ENCODE assay signal across 13 cellular contexts in the genomic region with DNA sequence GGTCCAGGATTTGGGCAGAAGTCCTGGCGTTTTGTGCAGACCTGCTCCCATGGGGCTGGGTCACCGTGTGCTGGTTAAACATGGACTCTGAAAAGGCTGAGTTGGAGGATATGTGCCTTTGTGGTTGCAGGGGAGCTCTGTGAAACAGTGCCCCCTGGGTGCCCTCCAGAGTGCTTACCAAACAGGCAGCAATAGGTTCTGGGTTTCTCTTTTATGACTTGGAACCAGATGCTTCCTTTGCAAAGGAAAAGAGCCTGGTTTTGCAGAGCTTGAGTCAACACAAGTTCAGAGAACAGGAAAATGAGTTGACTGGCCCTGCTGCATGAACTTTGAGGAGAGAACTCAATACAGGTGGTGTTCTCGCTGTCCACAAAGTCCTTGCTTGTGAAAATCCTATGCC.
A peak's percentile ranks its signal among the peaks of the same experiment; 100 is the strongest.
DNase-seq lines count a peak whose midpoint lies in the region; ATAC-seq and TF ChIP-seq lines count a peak whose summit lies in the region.
"Had no signal": no experiment of that assay in that cellular context is flagged by ENCODE, and none has a peak within 500 bp of the region (broad histone marks: within the 10 kb centered on the region; RNA-seq: fewer than 3 reads in every experiment).

No MANE protein-coding gene starts in this region.

- no peak for TF ChIP-seq CTCF in Caco-2 (IDR thresholded peaks at IDR 0.05; ENCODE audit: insufficient read depth in 1 of 2, low read depth in 1 of 2, low read length in 1 of 2, severe bottlenecking in 1 of 2, unreplicated experiment in 1 of 2)
- TF ChIP-seq CTCF in HFFc6 (IDR thresholded peaks at IDR 0.05), result peak; percentile 29; the same call in 1 of the 2 replicates
- TF ChIP-seq CTCF in body of pancreas (IDR thresholded peaks at IDR 0.05), result no peak
- TF ChIP-seq CTCF in tibial nerve (IDR thresholded peaks at IDR 0.05), result no peak

- H3K4me1 Mint-ChIP-seq in Caco-2 (ENCODE audit: low read depth, unreplicated experiment) (peaks cover 15% of the 10 kb centered on the region), HFFc6 (ENCODE audit: low read depth) (no peaks in the 10 kb centered on the region), T-helper 17 cell (no peaks in the 10 kb centered on the region)
- H3K4me1 Mint-ChIP-seq: naive B cell had no signal

- H3K9me3 ChIP-seq in Caco-2, result no peaks in the 10 kb centered on the region
- H3K9me3 ChIP-seq in body of pancreas, result no peaks in the 10 kb centered on the region
- H3K9me3 ChIP-seq in tibial nerve, result no peaks in the 10 kb centered on the region
- H3K9me3 ChIP-seq in T-helper 17 cell (ENCODE audit: control insufficient read depth, low read length, poor library complexity, severe bottlenecking), result no peaks in the 10 kb centered on the region
- H3K9me3 ChIP-seq: spleen had no signal

- no peaks in the 10 kb centered on the region for H3K27me3 Mint-ChIP-seq in Caco-2 (ENCODE audit: insufficient read depth, unreplicated experiment)
- H3K27me3 Mint-ChIP-seq in HFFc6 (ENCODE audit: insufficient read depth), result no peaks in the 10 kb centered on the region; the same call in 1 of the 2 replicates
- H3K27me3 Mint-ChIP-seq in T-helper 17 cell, result peaks cover 14% of the 10 kb centered on the region
- H3K27me3 Mint-ChIP-seq: activated naive CD8-positive, alpha-beta T cell had no signal

- 80 to 88% methylated on average over 3 of the region's 3 CpGs for WGBS in body of pancreas, 2 donors
- WGBS in tibial nerve, 2 donors, result 62 to 69% methylated on average over 3 of the region's 3 CpGs

- H3K27ac ChIP-seq in body of pancreas (peak overlapping the region in 1 of 4 donors; percentile 19), tibial nerve (no peak overlapping the region)
- H3K27ac ChIP-seq: spleen had no signal

- peaks cover 20% of the 10 kb centered on the region for H3K4me1 ChIP-seq in Caco-2
- peaks cover 11% of the 10 kb centered on the region for H3K4me1 ChIP-seq in body of pancreas
- H3K4me1 ChIP-seq in tibial nerve, result peaks cover 0 to 24% (median 0%) of the 10 kb centered on the region in 4 donors

- POLR2A ChIA-PET in Caco-2 (lab: Charles Lee), result no interaction called here

- H3K4me3 Mint-ChIP-seq in Caco-2 (ENCODE audit: unreplicated experiment), result no peak overlapping the region
- H3K4me3 Mint-ChIP-seq in HFFc6, result no peak overlapping the region
- H3K4me3 Mint-ChIP-seq in T-helper 17 cell, result no peak overlapping the region
- H3K4me3 Mint-ChIP-seq: activated naive CD8-positive, alpha-beta T cell; naive B cell; T-helper 1 cell treated with Interleukin-12 subunit alpha and Interleukin-12 subunit beta and Interleukin-4 antibody, amounts not matched to agents 30 μg/mL and 1 μg/mL, for 36 hours had no signal

- peak overlapping the region; percentile 26 for H3K27ac Mint-ChIP-seq in Caco-2 (ENCODE audit: unreplicated experiment)
- H3K27ac Mint-ChIP-seq in HFFc6, result no peak overlapping the region
- no peak overlapping the region for H3K27ac Mint-ChIP-seq in T-helper 17 cell
- H3K27ac Mint-ChIP-seq: activated naive CD8-positive, alpha-beta T cell; naive B cell; T-helper 1 cell treated with Interleukin-12 subunit alpha and Interleukin-12 subunit beta and Interleukin-4 antibody, amounts not matched to agents 30 μg/mL and 1 μg/mL, for 36 hours had no signal

- CTCF ChIA-PET in Caco-2 (lab: Charles Lee), result no interaction called here

- H3K27me3 ChIP-seq in Caco-2 (replicated peaks; ENCODE audit: control insufficient read depth, insufficient read depth, low read length) (no peaks in the 10 kb centered on the region), body of pancreas (no peaks in the 10 kb centered on the region), tibial nerve (no peaks in the 10 kb centered on the region)
- H3K27me3 ChIP-seq: spleen had no signal

- ATAC-seq in body of pancreas, result peak; percentile 24
- peak; percentile 34 for ATAC-seq in left colon
- no peak for ATAC-seq in GM19397 (IDR thresholded peaks at IDR 0.05; ENCODE audit: unreplicated experiment)
- no peak for ATAC-seq in T-helper 17 cell

- H3K9me3 Mint-ChIP-seq in Caco-2 (ENCODE audit: unreplicated experiment) (no peaks in the 10 kb centered on the region), HFFc6 (no peaks in the 10 kb centered on the region)
- H3K9me3 Mint-ChIP-seq: T-helper 1 cell treated with Interleukin-12 subunit alpha and Interleukin-12 subunit beta and Interleukin-4 antibody, amounts not matched to agents 30 μg/mL and 1 μg/mL, for 36 hours had no signal

- TF ChIP-seq POLR2A in body of pancreas (IDR thresholded peaks at IDR 0.05), result no peak
- TF ChIP-seq POLR2A in tibial nerve (IDR thresholded peaks at IDR 0.05), result no peak

- no TSS peak for BruUV-seq in Caco-2 (replicated peaks; lab: Mats Ljungman, UMichigan)

- intact Hi-C loops in Caco-2 (cut with micrococcal nuclease; ENCODE audit: unreplicated experiment), result no loop called here
- intact Hi-C loops in body of pancreas (cut with DNase I), result no loop called here
- intact Hi-C loops in left colon (cut with DNase I, micrococcal nuclease), result no loop called here

- H3K4me3 ChIP-seq in Caco-2 (ENCODE audit: low read depth, low read length) (no peak overlapping the region), body of pancreas (no peak overlapping the region), tibial nerve (no peak overlapping the region)
- H3K4me3 ChIP-seq: spleen had no signal

- H3K36me3 ChIP-seq in Caco-2 (ENCODE audit: control insufficient read depth, insufficient read depth, low read length) (no peaks in the 10 kb centered on the region), body of pancreas (replicated peaks in 1 of 2; ENCODE audit: insufficient read depth in 1 of 2, low read depth in 2 of 2) (no peaks in the 10 kb centered on the region), tibial nerve (peaks cover 0 to 12% (median 0%) of the 10 kb centered on the region in 3 donors)
- H3K36me3 ChIP-seq: spleen had no signal

- DNase-seq in Caco-2 (no peak), HFFc6 (no peak), body of pancreas (no peak), left colon (no peak), tibial nerve (ENCODE audit: low spot score in 2 of 2) (no peak), T-helper 17 cell (no peak)
- no peak for DNase-seq in activated CD4-positive, alpha-beta T cell treated with anti-CD3 and anti-CD28 coated beads, Interleukin-2, amount 50 U/mL, for 4 hours
- DNase-seq: naive B cell, NCI-H1694 treated with DMSO at 0.1 percent for 48 hours, spleen had no signal

- TF ChIP-seq EP300 in tibial nerve (IDR thresholded peaks at IDR 0.05), result no peak

- H3K36me3 Mint-ChIP-seq in Caco-2 (ENCODE audit: insufficient read depth, unreplicated experiment), result no peaks in the 10 kb centered on the region
- H3K36me3 Mint-ChIP-seq in HFFc6 (ENCODE audit: low read depth), result no peaks in the 10 kb centered on the region
- no peaks in the 10 kb centered on the region for H3K36me3 Mint-ChIP-seq in T-helper 17 cell (ENCODE audit: low read depth)
- H3K36me3 Mint-ChIP-seq: naive B cell had no signal

Comparison
In these comparisons a context has a peak if more than half of its experiments do, and no peak if none do; other contexts are left out.
1. ATAC-seq: peak in body of pancreas (single experiment) and left colon (single experiment); none in GM19397 (single experiment) and T-helper 17 cell (single experiment).